1 cellular context compared by ENCODE assay signal in genomic region chr12:41167701-41168100, GRCh38.
TF ChIP-seq lines count a peak whose summit lies in the region.

No MANE protein-coding gene starts in this region.

TF ChIP-seq in HepG2, 621 proteins besides CTCF, POLR2A, EP300 and RAD21:
- TF ChIP-seq ZNF597 (CRISPR knock-in tag; IDR thresholded peaks at IDR 0.05) (no peak), ZBTB44 (CRISPR knock-in tag; IDR thresholded peaks at IDR 0.05) (no peak), GLMP (CRISPR knock-in tag; IDR thresholded peaks at IDR 0.05; ENCODE audit: borderline replicate concordance) (no peak), MXD4 (CRISPR knock-in tag; IDR thresholded peaks at IDR 0.05) (no peak), HNF1A (IDR thresholded peaks at IDR 0.05; ENCODE audit: low read depth) (no peak), HNF1A (CRISPR knock-in tag; IDR thresholded peaks at IDR 0.05; ENCODE audit: borderline replicate concordance) (no peak), MED8 (CRISPR knock-in tag; IDR thresholded peaks at IDR 0.05; ENCODE audit: insufficient replicate concordance) (no peak), REPIN1 (CRISPR knock-in tag; IDR thresholded peaks at IDR 0.05; ENCODE audit: borderline replicate concordance, low read depth) (no peak), YY1 (IDR thresholded peaks at IDR 0.05; ENCODE audit: insufficient read depth, insufficient replicate concordance, low read depth, low read length) (no peak)
